7 cellular contexts compared by ENCODE assay signal in genomic region chr12:67719303-67719702, GRCh38.
DNase-seq lines count a peak whose midpoint lies in the region; ATAC-seq and TF ChIP-seq lines count a peak whose summit lies in the region.
"Not testable (repeated sequence)": the region's sequence is repeated elsewhere in the genome, so short reads cannot be mapped to it uniquely, and the experiment has no call there.

No MANE protein-coding gene starts in this region.

- H3K4me3 Mint-ChIP-seq in GM23338, result not testable (repeated sequence)

- not testable (repeated sequence) for H3K27ac ChIP-seq in GM23338 (ENCODE audit: low read depth)
- peak overlapping the region; percentile 28 to 30 for H3K27ac ChIP-seq in coronary artery
- peak overlapping the region; percentile 34 to 56 (median 48) for H3K27ac ChIP-seq in esophagus muscularis mucosa (replicated peaks in 1 of 4)
- peak overlapping the region in 6 of 10 donors; percentile 65 to 86 (median 77) for H3K27ac ChIP-seq in heart right ventricle
- peak overlapping the region; percentile 70 to 90 for H3K27ac ChIP-seq in right atrium auricular region
- peak overlapping the region; percentile 24 to 71 (median 46) for H3K27ac ChIP-seq in gastrocnemius medialis
- H3K27ac ChIP-seq in smooth muscle cell (ENCODE audit: low read depth), result peak overlapping the region; percentile 91

- TF ChIP-seq EP300 in esophagus muscularis mucosa (IDR thresholded peaks at IDR 0.05), result not testable (repeated sequence)

- not testable (repeated sequence) for H3K9me3 ChIP-seq in esophagus muscularis mucosa; heart right ventricle; right atrium auricular region; gastrocnemius medialis; smooth muscle cell (replicated peaks; ENCODE audit: low read depth)

- not testable (repeated sequence) for H3K4me2 ChIP-seq in GM23338, smooth muscle cell

- not testable (repeated sequence) for H3K27ac Mint-ChIP-seq in GM23338

- not testable (repeated sequence) for ATAC-seq in GM23338, heart right ventricle, gastrocnemius medialis

- H3K27me3 Mint-ChIP-seq in GM23338 (ENCODE audit: insufficient read depth, low read depth, poor library complexity), result not testable (repeated sequence)

- DNase-seq in GM23338 (ENCODE audit: low spot score); coronary artery (ENCODE audit: low spot score); esophagus muscularis mucosa (ENCODE audit: extremely low spot score); heart right ventricle; right atrium auricular region (ENCODE audit: low spot score); gastrocnemius medialis; smooth muscle cell (lab: John Stamatoyannopoulos, UW; ENCODE audit: unreplicated experiment): not testable (repeated sequence)

- not testable (repeated sequence) for H3K36me3 ChIP-seq in GM23338 (ENCODE audit: insufficient read depth); esophagus muscularis mucosa; heart right ventricle; right atrium auricular region; gastrocnemius medialis; smooth muscle cell (ENCODE audit: low read depth)

- intact Hi-C loops in esophagus muscularis mucosa (cut with DNase I) (loop anchor here (10.0 kb wide), 1 partner anchor 225 kb away; no protein-coding TSS in a partner anchor), heart right ventricle (cut with DNase I) (loop anchor here in 2 of 10 donors (10.0 kb wide), 3 partner anchors 55 to 215 kb away; no protein-coding TSS in a partner anchor)
- intact Hi-C loops in gastrocnemius medialis (cut with DNase I; ENCODE audit: low total_unique reads), result not testable (repeated sequence)

- in situ Hi-C loops in gastrocnemius medialis (cut with MboI; ENCODE audit: low sequenced_read_pairs in 4 of 4), result not testable (repeated sequence)

- not testable (repeated sequence) for H3K9ac ChIP-seq in smooth muscle cell (ENCODE audit: low read depth)

- peak overlapping the region; percentile 59; the same call in 1 of the 2 replicates for H2AFZ ChIP-seq in GM23338
- H2AFZ ChIP-seq in smooth muscle cell (ENCODE audit: low read depth), result not testable (repeated sequence)

- H3K36me3 Mint-ChIP-seq in GM23338 (ENCODE audit: low read depth), result not testable (repeated sequence)

- not testable (repeated sequence) for H3K9me3 Mint-ChIP-seq in GM23338

- not testable (repeated sequence) for H3K9me2 ChIP-seq in GM23338 (ENCODE audit: insufficient read depth)

- H3F3A ChIP-seq in GM23338 (replicated peaks; ENCODE audit: low read depth); smooth muscle cell (ENCODE audit: low read depth): not testable (repeated sequence)

- WGBS in esophagus muscularis mucosa, result no CpG with 5 or more reads among the region's 30 CpGs
- WGBS in heart right ventricle, 2 donors, result 58 to 68% methylated on average over 17 to 23 of the region's 30 CpGs
- WGBS in smooth muscle cell (ENCODE audit: low lambda C conversion rate), result 94% methylated on average over 13 of the region's 30 CpGs

- H4K20me1 ChIP-seq in GM23338 (replicated peaks; ENCODE audit: insufficient read depth); smooth muscle cell (ENCODE audit: low read depth): not testable (repeated sequence)

- not testable (repeated sequence) for TF ChIP-seq CTCF in GM23338 (conservative IDR thresholded peaks at IDR 0.05; ENCODE audit: low read depth in 2 of 2); coronary artery (IDR thresholded peaks at IDR 0.05); esophagus muscularis mucosa (IDR thresholded peaks at IDR 0.05); heart right ventricle (IDR thresholded peaks at IDR 0.05); right atrium auricular region (IDR thresholded peaks at IDR 0.05); gastrocnemius medialis (IDR thresholded peaks at IDR 0.05 in 4 of 5, conservative IDR thresholded peaks at IDR 0.05 in 1 of 5); smooth muscle cell (IDR thresholded peaks at IDR 0.05; ENCODE audit: borderline replicate concordance, insufficient read depth, poor library complexity, severe bottlenecking)

- H3K27me3 ChIP-seq in GM23338 (ENCODE audit: insufficient read depth); esophagus muscularis mucosa; heart right ventricle; right atrium auricular region; gastrocnemius medialis; smooth muscle cell (ENCODE audit: low read depth): not testable (repeated sequence)

- H3K4me3 ChIP-seq in GM23338, coronary artery, esophagus muscularis mucosa, heart right ventricle, right atrium auricular region, gastrocnemius medialis, smooth muscle cell: not testable (repeated sequence)

- not testable (repeated sequence) for H3K4me1 ChIP-seq in GM23338 (ENCODE audit: insufficient read depth); smooth muscle cell (ENCODE audit: low read depth)
- peaks cover 20 to 38% (median 28%) of the 10 kb centered on the region in 4 donors for H3K4me1 ChIP-seq in esophagus muscularis mucosa
- peaks cover 0 to 49% (median 18%) of the 10 kb centered on the region in 9 donors for H3K4me1 ChIP-seq in heart right ventricle
- peaks cover 0 to 28% of the 10 kb centered on the region in 2 donors for H3K4me1 ChIP-seq in right atrium auricular region
- H3K4me1 ChIP-seq in gastrocnemius medialis, result peaks cover 16 to 22% of the 10 kb centered on the region in 2 donors

- not testable (repeated sequence) for H3K79me2 ChIP-seq in GM23338 (replicated peaks; ENCODE audit: insufficient read depth); smooth muscle cell (ENCODE audit: low read depth)

- not testable (repeated sequence) for H3K4me1 Mint-ChIP-seq in GM23338

- not testable (repeated sequence) for TF ChIP-seq POLR2A in esophagus muscularis mucosa (IDR thresholded peaks at IDR 0.05; ENCODE audit: low read depth); gastrocnemius medialis (IDR thresholded peaks at IDR 0.05)
